In genomic region chr11:46659908-46660307, GRCh38 we compare ENCODE assay signal across 1 cellular context.
A peak's percentile ranks its signal among the peaks of the same experiment; 100 is the strongest.
TF ChIP-seq lines count a peak whose summit lies in the region.

No MANE protein-coding gene starts in this region.

TF ChIP-seq in HepG2, 621 proteins besides CTCF, POLR2A, EP300 and RAD21:
- TF ChIP-seq ZBTB33 (CRISPR knock-in tag; IDR thresholded peaks at IDR 0.05) (peak; percentile 54; the same call in 1 of the 2 replicates), CEBPZ (IDR thresholded peaks at IDR 0.05; ENCODE audit: low read length) (no peak)
TF ChIP-seq in HepG2: peak in this region for 1.
